ENCODE assay signal across 22 cellular contexts in genomic region chr6:119848706-119849105, GRCh38.
"Had no signal": no experiment of that assay in that cellular context is flagged by ENCODE, and none has a peak within 500 bp of the region (broad histone marks: within the 10 kb centered on the region; RNA-seq: fewer than 3 reads in every experiment).

No MANE protein-coding gene starts in this region.

- H3K36me3 ChIP-seq: brain microvascular endothelial cell, heart left ventricle had no signal

- H3K4me1 ChIP-seq: heart left ventricle had no signal

- H3K27ac ChIP-seq: brain microvascular endothelial cell, coronary artery, dorsolateral prefrontal cortex, heart left ventricle had no signal

- H3K4me3 ChIP-seq: coronary artery, dorsolateral prefrontal cortex, heart left ventricle had no signal

- H3K9me3 ChIP-seq: heart left ventricle had no signal

- H3K27me3 ChIP-seq: brain microvascular endothelial cell, dorsolateral prefrontal cortex, heart left ventricle had no signal

- DNase-seq: activated CD4-positive, alpha-beta memory T cell treated with anti-CD3 and anti-CD28 coated beads for 36 hours; activated CD4-positive, alpha-beta T cell treated with anti-CD3 and anti-CD28 coated beads for 36 hours; activated CD4-positive, alpha-beta T cell treated with anti-CD3 and anti-CD28 coated beads, Interleukin-2, amount 10 ng/mL, durations not matched to agents 24 days and 14 days; activated CD4-positive, CD25-positive, alpha-beta regulatory T cell; activated CD4-positive, CD25-positive, alpha-beta regulatory T cell treated with anti-CD3 and anti-CD28 coated beads, Interleukin-2, amount 50 U/mL, for 72 hours; activated CD8-positive, alpha-beta memory T cell treated with anti-CD3 and anti-CD28 coated beads, Interleukin-2, amount 10 ng/mL, durations not matched to agents 7 days and 5 days; activated CD8-positive, alpha-beta memory T cell treated with anti-CD3 and anti-CD28 coated beads, Interleukin-2, amount 50 U/mL, for 4 hours; activated CD8-positive, alpha-beta T cell treated with anti-CD3 and anti-CD28 coated beads, Interleukin-2, amount 10 ng/mL, durations not matched to agents 7 days and 5 days; activated effector memory CD4-positive, alpha-beta T cell treated with anti-CD3 and anti-CD28 coated beads, Interleukin-2, amount 50 U/mL, for 16 hours; activated naive CD4-positive, alpha-beta T cell treated with anti-CD3 and anti-CD28 coated beads for 36 hours; activated naive CD8-positive, alpha-beta T cell treated with anti-CD3 and anti-CD28 coated beads, Interleukin-2, amount 10 ng/mL, durations not matched to agents 7 days and 5 days; activated T-cell treated with anti-CD3 and anti-CD28 coated beads, Interleukin-2, amount 50 U/mL, for 1 hour; activated T-cell treated with anti-CD3 and anti-CD28 coated beads, Interleukin-2, amount 50 U/mL, for 48 hours; brain microvascular endothelial cell; effector memory CD4-positive, alpha-beta T cell; endodermal cell; foreskin fibroblast; glutamatergic neuron; heart left ventricle; T-helper 2 cell had no signal
